In genomic region chr18:22933206-22933957, GRCh38 we compare ENCODE assay signal across 8 cellular contexts. TPM values are rescaled to one million over a fixed set of nuclear protein-coding genes. Genes with fewer than 3 reads are reported as not detected.
DNase-seq lines count a peak whose midpoint lies in the region; ATAC-seq and TF ChIP-seq lines count a peak whose summit lies in the region.

RBBP8 (plus strand) TSS chr18:22933328; CDS start chr18:22936852, 3,524 bp downstream.

- peak within 1 kb of the TSS; percentile 50; the same call in 1 of the 2 replicates for H2AFZ ChIP-seq in OCI-LY1 (ENCODE audit: low read length)

- H3K27ac Mint-ChIP-seq in endothelial cell (ENCODE audit: unreplicated experiment): peak within 1 kb of the TSS; percentile 70

- H3F3A ChIP-seq in OCI-LY1 (ENCODE audit: insufficient read depth, low read length): no peaks in the 10 kb centered on the region; the same call in 1 of the 2 replicates

- peak within 1 kb of the TSS; percentile 96 for H3K9ac ChIP-seq in OCI-LY1 (ENCODE audit: low read length)

- H3K4me1 Mint-ChIP-seq in endothelial cell (ENCODE audit: unreplicated experiment): peaks cover 18% of the 10 kb centered on the region

- H3K4me2 ChIP-seq in OCI-LY1 (ENCODE audit: low read length): peak within 1 kb of the TSS; percentile 77

- in situ Hi-C loops in Caki2 (cut with HindIII; ENCODE audit: low pct_unique_long_range_greater_than_20kb, low sequenced_read_pairs): no loop called here

- peaks cover 35% of the 10 kb centered on the region for H3K79me2 ChIP-seq in OCI-LY1 (ENCODE audit: insufficient read depth, low read length)

- peak within 1 kb of the TSS; percentile 89 for H3K27ac ChIP-seq in OCI-LY1 (ENCODE audit: low read depth, low read length, poor library complexity, severe bottlenecking)

- H3K9me2 ChIP-seq in OCI-LY1 (ENCODE audit: low read depth, low read length): no peaks in the 10 kb centered on the region

- no peaks in the 10 kb centered on the region for H3K9me3 ChIP-seq in OCI-LY1 (ENCODE audit: low read length)

- DNase-seq in Caki2 (ENCODE audit: low read depth) (peak; percentile 76), HUDEP-2 (lab: John Stamatoyannopoulos, UW; ENCODE audit: unreplicated experiment in 76 of 76) (peak in 74 of 76 experiments; percentile 2 to 93 (median 75)), endothelial cell (ENCODE audit: low spot score) (peak; percentile 87), midbrain (lab: John Stamatoyannopoulos, UW) (peak; percentile 81)
- DNase-seq in activated CD8-positive, alpha-beta memory T cell treated with anti-CD3 and anti-CD28 coated beads, Interleukin-2, amount 50 U/mL, for 48 hours: peak; percentile 94
- DNase-seq in stimulated activated CD8-positive, alpha-beta memory T cell treated with anti-CD3 and anti-CD28 coated beads, Interleukin-2, amount 100 ng/mL, for 1 hour (ENCODE audit: low read depth in 2 of 2): peak; percentile 60 to 70

- TF ChIP-seq CTCF in OCI-LY1 (IDR thresholded peaks at IDR 0.05; ENCODE audit: low read length) (no peak), endothelial cell (IDR thresholded peaks at IDR 0.05; ENCODE audit: unreplicated experiment) (no peak)

- no peaks in the 10 kb centered on the region for H3K27me3 ChIP-seq in OCI-LY1 (ENCODE audit: insufficient read depth, low read length)

- H3K36me3 Mint-ChIP-seq in endothelial cell (ENCODE audit: low read depth, unreplicated experiment): peaks cover 9% of the 10 kb centered on the region

- peak within 1 kb of the TSS; percentile 86 for H3K4me3 ChIP-seq in OCI-LY1 (ENCODE audit: low read depth, low read length, poor library complexity, severe bottlenecking)

- H4K20me1 ChIP-seq in OCI-LY1 (ENCODE audit: insufficient read depth, low read length): no peaks in the 10 kb centered on the region

- H3K4me1 ChIP-seq in OCI-LY1 (ENCODE audit: insufficient read depth, low read length, severe bottlenecking): peaks cover 36% of the 10 kb centered on the region

- peaks cover 3% of the 10 kb centered on the region for H3K27me3 Mint-ChIP-seq in endothelial cell (ENCODE audit: unreplicated experiment)

- no peaks in the 10 kb centered on the region for H3K9me3 Mint-ChIP-seq in endothelial cell (ENCODE audit: unreplicated experiment)

- ATAC-seq in GM21381 (IDR thresholded peaks at IDR 0.05; ENCODE audit: unreplicated experiment): peak; percentile 78

- peaks cover 24% of the 10 kb centered on the region for H3K36me3 ChIP-seq in OCI-LY1 (ENCODE audit: insufficient read depth, low read length)

- peak within 1 kb of the TSS; percentile 98 for H3K4me3 Mint-ChIP-seq in endothelial cell (ENCODE audit: unreplicated experiment)

RNA-seq across cellular contexts. Expression of gene RBBP8, which starts in this region (rescaled TPM):
- 17.0 and 19.4 TPM in 2 replicates for total RNA-seq in Caki2 (2014; rRNA removed; shearing (Covaris generic); ENCODE audit: low replicate concordance)
- total RNA-seq in endothelial cell (ENCODE audit: unreplicated experiment): 27.0 TPM

Comparison
In these comparisons a context has a peak if more than half of its experiments do, and no peak if none do; other contexts are left out.
1. Peak in every context shown above with its lines: DNase-seq, ATAC-seq, H3K4me3 ChIP-seq and H3K27ac ChIP-seq.